ENCODE assay signal across 10 cellular contexts in genomic region chr11:73521621-73522020, GRCh38.
A peak's percentile ranks its signal among the peaks of the same experiment; 100 is the strongest.
DNase-seq lines count a peak whose midpoint lies in the region; ATAC-seq lines count a peak whose summit lies in the region.
"Had no signal": no experiment of that assay in that cellular context is flagged by ENCODE, and none has a peak within 500 bp of the region (broad histone marks: within the 10 kb centered on the region; RNA-seq: fewer than 3 reads in every experiment).

No MANE protein-coding gene starts in this region.

- DNase-seq in stimulated activated CD4-positive, alpha-beta T cell treated with anti-CD3 and anti-CD28 coated beads, Interleukin-15, amount 100 ng/mL, for 24 hours: peak; percentile 19
- DNase-seq in stimulated activated CD4-positive, alpha-beta T cell treated with anti-CD3 and anti-CD28 coated beads, Interleukin-2, amount 100 ng/mL, for 48 hours: no peak
- peak; percentile 35 for DNase-seq in NCI-H748 (lab: John Stamatoyannopoulos, UW; ENCODE audit: unreplicated experiment)
- DNase-seq in dermis blood vessel endothelial cell: peak; percentile 63
- DNase-seq in Right ventricle myocardium inferior (ENCODE audit: missing footprints): no peak
- no peak for DNase-seq in NCI-H774 (lab: John Stamatoyannopoulos, UW)
- no peak for DNase-seq in activated CD4-positive, alpha-beta T cell treated with anti-CD3 and anti-CD28 coated beads, Interleukin-2, amount 50 U/mL, for 1 hour
- DNase-seq: posterior cingulate gyrus; stimulated activated naive CD4-positive, alpha-beta T cell treated with Interleukin-2 at 50 U/mL for 16 hours had no signal

- ATAC-seq in Right ventricle myocardium inferior: no peak
- ATAC-seq in HG03159 (IDR thresholded peaks at IDR 0.05; ENCODE audit: unreplicated experiment): no peak

- intact Hi-C loops in Right ventricle myocardium inferior (cut with DNase I): no loop called here

Comparison
In these comparisons a context has a peak if more than half of its experiments do, and no peak if none do; other contexts are left out.
1. DNase-seq: peak in stimulated activated CD4-positive, alpha-beta T cell treated with anti-CD3 and anti-CD28 coated beads, Interleukin-15, amount 100 ng/mL, for 24 hours (single experiment), NCI-H748 (single experiment) and dermis blood vessel endothelial cell (single experiment); none in stimulated activated CD4-positive, alpha-beta T cell treated with anti-CD3 and anti-CD28 coated beads, Interleukin-2, amount 100 ng/mL, for 48 hours (0 of 2), Right ventricle myocardium inferior (single experiment), NCI-H774 (single experiment) and activated CD4-positive, alpha-beta T cell treated with anti-CD3 and anti-CD28 coated beads, Interleukin-2, amount 50 U/mL, for 1 hour (single experiment).